ENCODE assay signal across 32 cellular contexts in genomic region chr20:54865273-54865672, GRCh38.
"Had no signal": no experiment of that assay in that cellular context is flagged by ENCODE, and none has a peak within 500 bp of the region (broad histone marks: within the 10 kb centered on the region; RNA-seq: fewer than 3 reads in every experiment).

No MANE protein-coding gene starts in this region.

- H3K27ac ChIP-seq: ascending aorta, cardiac muscle cell had no signal

- H3K4me3 ChIP-seq: ascending aorta, cardiac muscle cell had no signal

- H3K4me1 ChIP-seq: ascending aorta had no signal

- H3K27me3 ChIP-seq: ascending aorta, cardiac muscle cell had no signal

- H3K9me3 ChIP-seq: ascending aorta had no signal

- H3K36me3 ChIP-seq: ascending aorta, cardiac muscle cell had no signal

- FAIRE-seq: bronchial epithelial cell, TTC549 had no signal

- ATAC-seq: activated CD8-positive, alpha-beta T cell treated with anti-CD3 and anti-CD28 coated beads for 36 hours; activated naive CD4-positive, alpha-beta T cell treated with anti-CD3 and anti-CD28 coated beads, Interleukin-2, amount 50 U/mL, for 72 hours; activated T-cell treated with anti-CD3 and anti-CD28 coated beads, Interleukin-2, amount 50 U/mL, for 4 hours; activated T-cell treated with anti-CD3 and anti-CD28 coated beads, Interleukin-2, amount 50 U/mL, for 72 hours; activated T-helper 17 cell treated with anti-CD3 and anti-CD28 coated beads, Interleukin-2, amount 50 U/mL, for 72 hours had no signal

- DNase-seq: activated B cell treated with CpG ODN at 0.5 μM for 24 hours; activated CD4-positive, alpha-beta memory T cell treated with anti-CD3 and anti-CD28 coated beads for 36 hours; activated CD4-positive, alpha-beta T cell treated with anti-CD3 and anti-CD28 coated beads for 4 hours; activated CD4-positive, alpha-beta T cell treated with anti-CD3 and anti-CD28 coated beads, Interleukin-2, amount 10 ng/mL, durations not matched to agents 24 days and 14 days; activated CD4-positive, alpha-beta T cell treated with anti-CD3 and anti-CD28 coated beads, Interleukin-2, amount 50 U/mL, for 1 hour; activated CD4-positive, alpha-beta T cell treated with anti-CD3 and anti-CD28 coated beads, Interleukin-2, amount 50 U/mL, for 4 hours; activated CD4-positive, CD25-positive, alpha-beta regulatory T cell treated with anti-CD3 and anti-CD28 coated beads, Interleukin-2, amount 50 U/mL, for 72 hours; activated CD8-positive, alpha-beta memory T cell treated with anti-CD3 and anti-CD28 coated beads, Interleukin-2, amount 50 U/mL, for 4 hours; activated CD8-positive, alpha-beta T cell treated with anti-CD3 and anti-CD28 coated beads for 36 hours; activated effector memory CD4-positive, alpha-beta T cell treated with anti-CD3 and anti-CD28 coated beads, Interleukin-2, amount 50 U/mL, for 16 hours; activated gamma-delta T cell treated with Interleukin-2 at 50 U/mL for 16 hours; activated naive CD4-positive, alpha-beta T cell; activated naive CD4-positive, alpha-beta T cell treated with anti-CD3 and anti-CD28 coated beads for 36 hours; activated naive CD4-positive, alpha-beta T cell treated with anti-CD3 and anti-CD28 coated beads, Interleukin-2, amount 50 U/mL, for 16 hours; activated naive CD8-positive, alpha-beta T cell treated with anti-CD3 and anti-CD28 coated beads for 36 hours; activated T-cell treated with anti-CD3 and anti-CD28 coated beads for 4 hours; activated T-cell treated with anti-CD3 and anti-CD28 coated beads, Interleukin-2, amount 50 U/mL, for 1 hour; activated T-cell treated with anti-CD3 and anti-CD28 coated beads, Interleukin-2, amount 50 U/mL, for 4 hours; activated T-cell treated with anti-CD3 and anti-CD28 coated beads, Interleukin-2, amount 50 U/mL, for 72 hours; amygdala; anterior cingulate cortex; caudate nucleus; cerebellar nuclear complex; T-helper 1 cell; T-helper 2 cell; T-helper 9 cell had no signal
